Comparison of ENCODE assay signal across 31 cellular contexts in genomic region chr1:48013270-48013669, GRCh38. TPM values are rescaled to one million over a fixed set of nuclear protein-coding genes. Genes with fewer than 3 reads are reported as not detected.
A peak's percentile ranks its signal among the peaks of the same experiment; 100 is the strongest.
DNase-seq lines count a peak whose midpoint lies in the region; ATAC-seq, FAIRE-seq and TF ChIP-seq lines count a peak whose summit lies in the region.
"Had no signal": no experiment of that assay in that cellular context is flagged by ENCODE, and none has a peak within 500 bp of the region (broad histone marks: within the 10 kb centered on the region; RNA-seq: fewer than 3 reads in every experiment).

No MANE protein-coding gene starts in this region.

- intact Hi-C loops in K562 (cut with micrococcal nuclease) = no loop called here

- H4K20me1 ChIP-seq in SK-N-SH (ENCODE audit: insufficient read depth) (no peaks in the 10 kb centered on the region), K562 (replicated peaks; ENCODE audit: control insufficient read depth, insufficient read depth, low read length) (no peaks in the 10 kb centered on the region)
- H4K20me1 ChIP-seq: BLaER1 had no signal

- no peak overlapping the region for H3K4me3 Mint-ChIP-seq in endodermal cell
- H3K4me3 Mint-ChIP-seq: CD4-positive, alpha-beta memory T cell; CD4-positive, CD25-positive, alpha-beta regulatory T cell; CD8-positive, alpha-beta memory T cell had no signal

- H3K4me2 ChIP-seq in SK-N-SH = no peak overlapping the region
- no peak overlapping the region for H3K4me2 ChIP-seq in K562 (ENCODE audit: insufficient read depth, low read length)
- H3K4me2 ChIP-seq: BLaER1 had no signal

- no peaks in the 10 kb centered on the region for H3K27me3 ChIP-seq in SK-N-SH (ENCODE audit: insufficient read depth)
- H3K27me3 ChIP-seq in K562 (ENCODE audit: control insufficient read depth in 2 of 2, insufficient read depth in 2 of 2, low read length in 2 of 2) = no peaks in the 10 kb centered on the region
- peaks cover 14% of the 10 kb centered on the region for H3K27me3 ChIP-seq in endodermal cell (ENCODE audit: control insufficient read depth, insufficient read depth, low read length, poor library complexity, severe bottlenecking)
- H3K27me3 ChIP-seq: BE2C, BLaER1 had no signal

- no peaks in the 10 kb centered on the region for H3K4me1 ChIP-seq in SK-N-SH (ENCODE audit: control insufficient read depth in 1 of 2, insufficient read depth in 2 of 2, low read depth in 1 of 2, low read length in 1 of 2)
- no peaks in the 10 kb centered on the region for H3K4me1 ChIP-seq in K562 (replicated peaks in 1 of 2; ENCODE audit: control insufficient read depth in 2 of 2, insufficient read depth in 2 of 2, low read length in 2 of 2)
- no peaks in the 10 kb centered on the region for H3K4me1 ChIP-seq in endodermal cell (ENCODE audit: control insufficient read depth, insufficient read depth, low read length)
- H3K4me1 ChIP-seq: BE2C, BLaER1 had no signal

- no peaks in the 10 kb centered on the region for H3K9me1 ChIP-seq in K562 (ENCODE audit: control insufficient read depth, insufficient read depth, low read length)

- DNase-seq in SK-N-SH (no peak), K562 (ENCODE audit: extremely low read depth in 1 of 4, low spot score in 3 of 4) (no peak), frontal cortex (ENCODE audit: low spot score in 2 of 2) (no peak), NCI-H226 (no peak), endodermal cell (no peak)
- DNase-seq: ACHN; BE2C; C1 segment of cervical spinal cord; CD4-positive, alpha-beta memory T cell; CD4-positive, CD25-positive, alpha-beta regulatory T cell; CD8-positive, alpha-beta memory T cell; COR-L47; DMS 273 treated with DMSO at 0.1 percent for 48 hours; DMS153; DMS53; DMS79; DND-41; EL; GDM1 had no signal

- H3K36me3 ChIP-seq in SK-N-SH (replicated peaks in 1 of 2; ENCODE audit: control insufficient read depth in 1 of 2, insufficient read depth in 2 of 2, low read length in 1 of 2) (no peaks in the 10 kb centered on the region), K562 (ENCODE audit: control insufficient read depth, insufficient read depth, low read length) (no peaks in the 10 kb centered on the region), endodermal cell (ENCODE audit: control insufficient read depth, insufficient read depth, low read length) (no peaks in the 10 kb centered on the region)
- H3K36me3 ChIP-seq: BE2C, BLaER1 had no signal

- FAIRE-seq in K562 (lab: Jason Lieb, UNC) (peak; percentile 6), frontal cortex (lab: Jason Lieb, UNC) (peak; percentile 57)
- FAIRE-seq: GM12878, GM12892, GM18507 had no signal

- H3K27ac ChIP-seq in SK-N-SH (ENCODE audit: low read depth in 2 of 2, low read length in 1 of 2) = no peak overlapping the region
- H3K27ac ChIP-seq in K562 (ENCODE audit: extremely low read depth, low read depth, low read length) = no peak overlapping the region
- no peak overlapping the region for H3K27ac ChIP-seq in endodermal cell (ENCODE audit: low read depth, low read length)
- H3K27ac ChIP-seq: 22Rv1, BLaER1 had no signal

- TF ChIP-seq RAD21 in SK-N-SH (IDR thresholded peaks at IDR 0.05; ENCODE audit: low read length) (no peak), K562 (CRISPR knock-in tag; conservative IDR thresholded peaks at IDR 0.05 in 1 of 2, IDR thresholded peaks at IDR 0.05 in 1 of 2) (no peak)

- H3K79me2 ChIP-seq in SK-N-SH (ENCODE audit: insufficient read depth) = no peaks in the 10 kb centered on the region
- H3K79me2 ChIP-seq in K562 (ENCODE audit: control insufficient read depth, insufficient read depth, low read length) = no peaks in the 10 kb centered on the region

- no peak for TF ChIP-seq POLR2A in K562 (conservative IDR thresholded peaks at IDR 0.05)

- no peak overlapping the region for H3K9ac ChIP-seq in SK-N-SH
- H3K9ac ChIP-seq in K562 (ENCODE audit: insufficient read depth in 1 of 2, low read depth in 2 of 2, low read length in 2 of 2) = no peak overlapping the region
- H3K9ac ChIP-seq in endodermal cell (ENCODE audit: extremely low read depth, low read length, poor library complexity, severe bottlenecking) = no peak overlapping the region
- H3K9ac ChIP-seq: BLaER1 had no signal

- CTCF ChIA-PET in SK-N-SH (lab: Yijun Ruan, JAX) (interaction anchor here (1.2 kb wide), 1 partner anchor 9 kb away, joined by 4 read pairs; no protein-coding TSS in a partner anchor), K562 (lab: Yijun Ruan, JAX; ENCODE audit: low intra/inter-chr PET ratio) (no interaction called here)

- no peaks in the 10 kb centered on the region for H3K9me2 ChIP-seq in SK-N-SH

- no peaks in the 10 kb centered on the region for H3F3A ChIP-seq in SK-N-SH (replicated peaks; ENCODE audit: insufficient read depth)

- BruUV-seq in K562 (replicated peaks; lab: Mats Ljungman, UMichigan) = no TSS peak

- H3K4me3 ChIP-seq in SK-N-SH (ENCODE audit: low read depth in 2 of 2, low read length in 1 of 2) = no peak overlapping the region
- H3K4me3 ChIP-seq in K562 = no peak overlapping the region
- H3K4me3 ChIP-seq in endodermal cell (ENCODE audit: low read length) = no peak overlapping the region
- H3K4me3 ChIP-seq: BLaER1, GM12878 had no signal

- ATAC-seq in SK-N-SH treated with all-trans-retinoic acid at 6 μM for 48 hours = no peak
- no peak for ATAC-seq in K562
- ATAC-seq in HG02973 (IDR thresholded peaks at IDR 0.05; ENCODE audit: unreplicated experiment) = no peak
- ATAC-seq: GM12878 had no signal

- POLR2A ChIA-PET in SK-N-SH (lab: Yijun Ruan, JAX) = no interaction called here
- POLR2A ChIA-PET in K562 (lab: Yijun Ruan, JAX) = no interaction called here

- no peak for TF ChIP-seq EP300 in SK-N-SH (IDR thresholded peaks at IDR 0.05; ENCODE audit: borderline replicate concordance in 1 of 2, low read depth in 1 of 2, low read length in 1 of 2)
- TF ChIP-seq EP300 in K562 (IDR thresholded peaks at IDR 0.05; ENCODE audit: low read length) = no peak

- H3K36me3 Mint-ChIP-seq in endodermal cell (ENCODE audit: low read depth) = no peaks in the 10 kb centered on the region
- H3K36me3 Mint-ChIP-seq: CD14-positive monocyte; CD4-positive, alpha-beta memory T cell; CD4-positive, CD25-positive, alpha-beta regulatory T cell; CD8-positive, alpha-beta memory T cell had no signal

- H3K9me3 ChIP-seq in SK-N-SH = no peaks in the 10 kb centered on the region
- H3K9me3 ChIP-seq in K562 (replicated peaks; ENCODE audit: control insufficient read depth, insufficient read depth, low read depth, low read length) = no peaks in the 10 kb centered on the region
- H3K9me3 ChIP-seq in endodermal cell (ENCODE audit: control insufficient read depth, low read length) = no peaks in the 10 kb centered on the region
- H3K9me3 ChIP-seq: BE2C, BLaER1 had no signal

- TF ChIP-seq CTCF in SK-N-SH (IDR thresholded peaks at IDR 0.05) (no peak), K562 (IDR thresholded peaks at IDR 0.05 in 2 of 3, conservative IDR thresholded peaks at IDR 0.05 in 1 of 3; ENCODE audit: insufficient read depth in 2 of 3, low read depth in 1 of 3, low read length in 3 of 3) (no peak), endodermal cell (conservative IDR thresholded peaks at IDR 0.05) (no peak)

- H3K9me3 Mint-ChIP-seq in endodermal cell = no peaks in the 10 kb centered on the region
- H3K9me3 Mint-ChIP-seq: CD4-positive, alpha-beta memory T cell; CD8-positive, alpha-beta memory T cell had no signal

- H3K4me1 Mint-ChIP-seq in endodermal cell = peaks cover 1% of the 10 kb centered on the region
- H3K4me1 Mint-ChIP-seq: CD4-positive, alpha-beta memory T cell; CD4-positive, CD25-positive, alpha-beta regulatory T cell; CD8-positive, alpha-beta memory T cell had no signal

- H3K27me3 Mint-ChIP-seq in endodermal cell (ENCODE audit: insufficient read depth) = peaks cover 30% of the 10 kb centered on the region

- H2AFZ ChIP-seq in SK-N-SH (ENCODE audit: low read depth) = no peak overlapping the region
- H2AFZ ChIP-seq in K562 (ENCODE audit: low read depth, low read length) = no peak overlapping the region

- no peak overlapping the region for H3K27ac Mint-ChIP-seq in endodermal cell
- H3K27ac Mint-ChIP-seq: CD14-positive monocyte; CD4-positive, alpha-beta memory T cell; CD4-positive, CD25-positive, alpha-beta regulatory T cell; CD8-positive, alpha-beta memory T cell had no signal

- in situ Hi-C loops in K562 (cut with MboI) = no loop called here

TF ChIP-seq in SK-N-SH, 30 proteins besides CTCF, POLR2A, EP300 and RAD21 (continues in another document):
- no peak for TF ChIP-seq NFIC (IDR thresholded peaks at IDR 0.05; ENCODE audit: borderline replicate concordance)

TF ChIP-seq in K562, 482 proteins besides CTCF, POLR2A, EP300 and RAD21 (continues in another document):
- no peak for TF ChIP-seq SRSF3 (IDR thresholded peaks at IDR 0.05; ENCODE audit: insufficient read depth, low read length)

RNA-seq across cellular contexts. Expression of gene TRABD2B, which starts 16.1 kb away (rescaled TPM):
- 0.02 and 0.03 TPM in 2 replicates for polyA plus RNA-seq in SK-N-SH (2012; rRNA removed)
- 0.01 and 0.04 TPM in 2 replicates for polyA plus RNA-seq in SK-N-SH (2012; cell fraction: cytosol; rRNA removed)
- 0.12 and 0.20 TPM in 2 replicates for polyA plus RNA-seq in SK-N-SH (2012; cell fraction: nucleus; rRNA removed)
- total RNA-seq in K562 (2011; cell fraction: chromatin; rRNA removed; ENCODE audit: low replicate concordance) = not detected in 2 replicates
- not detected in 2 replicates for total RNA-seq in K562 (2011; cell fraction: nucleolus; rRNA removed)
- total RNA-seq in K562 (2011; cell fraction: nucleoplasm; rRNA removed) = not detected in 2 replicates
- total RNA-seq in K562 (2014; rRNA removed) = not detected in 2 replicates
- total RNA-seq in K562 (2014; rRNA removed; fragmentation: Illumina TruSeq; extraction: Trizol) = not detected in 2 replicates
- total RNA-seq in K562 (2015; rRNA removed; fragmentation: Illumina TruSeq; extraction: Trizol) = not detected in 2 replicates
- total RNA-seq in K562 (2021) = not detected in 2 replicates
- polyA plus RNA-seq in K562 (2011; rRNA removed) = not detected in 2 replicates
- not detected in 2 replicates for polyA plus RNA-seq in K562 (2011; cell fraction: cytosol; rRNA removed)
- not detected in 2 replicates for polyA plus RNA-seq in K562 (2011; cell fraction: nucleus; rRNA removed)
- polyA plus RNA-seq in K562 (2012) = not detected in 2 replicates
- not detected in 2 replicates for polyA plus RNA-seq in K562 (2014; fragmentation: Illumina TruSeq; extraction: Trizol)
- not detected for polyA plus RNA-seq in K562 (2014; fragmentation: Nextera tagmentation; extraction: Ambion mirVana)
- not detected in 2 replicates for polyA plus RNA-seq in K562 (2014; rRNA removed)
- not detected in 2 replicates for polyA minus RNA-seq in K562 (2011; rRNA and poly(A)+ RNA removed)
- not detected in 2 replicates for polyA minus RNA-seq in K562 (2011; cell fraction: cytosol; rRNA and poly(A)+ RNA removed)
- polyA minus RNA-seq in K562 (2011; cell fraction: nucleus; rRNA and poly(A)+ RNA removed) = not detected in 2 replicates
- total RNA-seq in frontal cortex = under 0.01 TPM
- 10 to 100 TPM; 24.4 to 28.0 TPM for total RNA-seq in endodermal cell
- polyA plus RNA-seq in endodermal cell (2013, experiment 1 of 2) = 6.2 TPM
- polyA plus RNA-seq in endodermal cell (2013, experiment 2 of 2) = 6.0 TPM
- total RNA-seq: A673; CD4-positive, alpha-beta memory T cell; CD4-positive, CD25-positive, alpha-beta regulatory T cell; CD8-positive, alpha-beta memory T cell; Daoy; G401; GM12878 had no signal
- polyA plus RNA-seq: AG04450; CD14-positive monocyte; CD4-positive, alpha-beta memory T cell; CD4-positive, CD25-positive, alpha-beta regulatory T cell; CD8-positive, alpha-beta memory T cell; GM12878 had no signal

Comparison
In these comparisons a context has a peak if more than half of its experiments do, and no peak if none do; other contexts are left out.
1. RNA of gene TRABD2B, which starts 16.1 kb away (total RNA-seq): 24.4 to 28.0 TPM in endodermal cell; not detected in K562 and under 0.01 TPM in frontal cortex (single experiment); every median in the first group is over 10 times any median in the second.